11 cellular contexts compared by ENCODE assay signal in the genomic region with DNA sequence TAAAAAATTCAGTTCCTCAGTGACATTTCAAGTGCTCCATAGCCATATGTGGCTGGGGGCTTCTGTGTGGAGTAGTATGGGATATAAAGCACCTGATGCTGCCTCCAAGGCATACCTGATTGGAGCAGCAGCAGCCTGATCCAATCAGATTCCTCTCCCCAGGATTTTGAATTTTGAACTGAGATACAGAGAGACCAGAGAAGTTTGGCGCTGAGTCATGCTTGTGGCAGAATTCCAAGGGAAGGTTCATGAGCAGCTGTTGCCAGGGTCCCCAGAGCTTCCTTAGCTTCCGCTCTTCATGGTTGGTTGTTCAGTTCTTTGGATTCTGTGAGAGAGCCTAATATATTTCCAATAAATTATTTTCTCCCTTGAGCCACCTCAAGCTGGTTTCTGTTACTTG. TPM values are rescaled to one million over a fixed set of nuclear protein-coding genes. Genes with fewer than 3 reads are reported as not detected.
DNase-seq lines count a peak whose midpoint lies in the region; ATAC-seq and TF ChIP-seq lines count a peak whose summit lies in the region.
"Had no signal": no experiment of that assay in that cellular context is flagged by ENCODE, and none has a peak within 500 bp of the region (broad histone marks: within the 10 kb centered on the region; RNA-seq: fewer than 3 reads in every experiment).

No MANE protein-coding gene starts in this region.

- no peaks in the 10 kb centered on the region for H3K9me3 ChIP-seq in GM23248 (ENCODE audit: low read depth)
- no peaks in the 10 kb centered on the region for H3K9me3 ChIP-seq in psoas muscle

- H3K79me2 ChIP-seq in GM23248 (ENCODE audit: insufficient read depth), result no peaks in the 10 kb centered on the region

- no peaks in the 10 kb centered on the region for H3K9me3 Mint-ChIP-seq in activated naive CD8-positive, alpha-beta T cell treated with anti-CD3 and anti-CD28 coated beads for 36 hours
- H3K9me3 Mint-ChIP-seq: T-cell had no signal

- H3K4me1 Mint-ChIP-seq in activated naive CD8-positive, alpha-beta T cell treated with anti-CD3 and anti-CD28 coated beads for 36 hours, result no peaks in the 10 kb centered on the region
- H3K4me1 Mint-ChIP-seq: naive thymus-derived CD8-positive, alpha-beta T cell; T-cell had no signal

- H3K9me2 ChIP-seq in GM23248 (ENCODE audit: insufficient read depth), result no peaks in the 10 kb centered on the region

- no peak for TF ChIP-seq CTCF in psoas muscle (IDR thresholded peaks at IDR 0.05)

- peak in 2 of 4 donors; percentile 42 to 61 for ATAC-seq in psoas muscle
- no peak for ATAC-seq in HG02759 (IDR thresholded peaks at IDR 0.05; ENCODE audit: unreplicated experiment)
- ATAC-seq: naive thymus-derived CD8-positive, alpha-beta T cell; T-cell had no signal

- no peak overlapping the region for H3K4me3 Mint-ChIP-seq in activated naive CD8-positive, alpha-beta T cell treated with anti-CD3 and anti-CD28 coated beads for 36 hours
- H3K4me3 Mint-ChIP-seq: naive thymus-derived CD8-positive, alpha-beta T cell; T-cell had no signal

- H3K4me3 ChIP-seq in GM23248, result no peak overlapping the region
- no peak overlapping the region for H3K4me3 ChIP-seq in psoas muscle
- H3K4me3 ChIP-seq: cardiac muscle cell had no signal

- no peaks in the 10 kb centered on the region for H3K36me3 Mint-ChIP-seq in activated naive CD8-positive, alpha-beta T cell treated with anti-CD3 and anti-CD28 coated beads for 36 hours
- H3K36me3 Mint-ChIP-seq: naive thymus-derived CD8-positive, alpha-beta T cell; T-cell had no signal

- H3K27ac ChIP-seq in GM23248 (no peak overlapping the region), psoas muscle (no peak overlapping the region)
- H3K27ac ChIP-seq: cardiac muscle cell had no signal

- H3K27ac Mint-ChIP-seq in activated naive CD8-positive, alpha-beta T cell treated with anti-CD3 and anti-CD28 coated beads for 36 hours, result no peak overlapping the region
- H3K27ac Mint-ChIP-seq: naive thymus-derived CD8-positive, alpha-beta T cell; T-cell had no signal

- H3K27me3 ChIP-seq in GM23248 (replicated peaks; ENCODE audit: insufficient read depth) (no peaks in the 10 kb centered on the region; the same call in 1 of the 2 replicates), psoas muscle (ENCODE audit: insufficient read depth in 3 of 3, low read length in 2 of 3) (no peaks in the 10 kb centered on the region)
- H3K27me3 ChIP-seq: cardiac muscle cell had no signal

- 25 to 33% methylated on average over 2 of the region's 2 CpGs for WGBS in GM23248 (ENCODE audit: low coverage in 1 of 2, low lambda C conversion rate in 2 of 2, missing lambda C conversion rate in 2 of 2), 2 experiments
- 12 to 17% (median 15%) methylated on average over 2 of the region's 2 CpGs for WGBS in psoas muscle, 3 donors

- intact Hi-C loops in psoas muscle (cut with DNase I), result no loop called here

- H3K36me3 ChIP-seq in GM23248 (ENCODE audit: low read depth) (no peaks in the 10 kb centered on the region), psoas muscle (ENCODE audit: insufficient read depth in 1 of 2, low read depth in 1 of 2) (no peaks in the 10 kb centered on the region)
- H3K36me3 ChIP-seq: cardiac muscle cell had no signal

- in situ Hi-C loops in GM23248 (cut with MboI), result no loop called here

- no peak overlapping the region for H3K4me2 ChIP-seq in GM23248 (ENCODE audit: unreplicated experiment)

- H3K4me1 ChIP-seq in GM23248 (ENCODE audit: insufficient read depth), result no peaks in the 10 kb centered on the region
- H3K4me1 ChIP-seq in psoas muscle, result no peaks in the 10 kb centered on the region

- no peaks in the 10 kb centered on the region for H4K20me1 ChIP-seq in GM23248 (ENCODE audit: insufficient read depth)

- peaks cover 5% of the 10 kb centered on the region for H3K27me3 Mint-ChIP-seq in activated naive CD8-positive, alpha-beta T cell treated with anti-CD3 and anti-CD28 coated beads for 36 hours

- H3F3A ChIP-seq in GM23248 (ENCODE audit: insufficient read depth), result no peaks in the 10 kb centered on the region

- no peak overlapping the region for H2AFZ ChIP-seq in GM23248

- H3K9ac ChIP-seq in GM23248, result no peak overlapping the region

- DNase-seq in GM23248, result peak; percentile 52
- peak; percentile 75 for DNase-seq in OCI-M1 (lab: John Stamatoyannopoulos, UW)
- DNase-seq in fibroblast of the conjunctiva (ENCODE audit: low read depth), result peak; percentile 64
- DNase-seq in psoas muscle, result peak; percentile 49 to 79
- no peak for DNase-seq in OCI-M2 (lab: John Stamatoyannopoulos, UW; ENCODE audit: unreplicated experiment)
- DNase-seq in activated naive CD8-positive, alpha-beta T cell treated with anti-CD3 and anti-CD28 coated beads for 36 hours, result no peak
- no peak for DNase-seq in activated T-cell treated with anti-CD3 and anti-CD28 coated beads, Interleukin-2, amount 50 U/mL, for 48 hours
- DNase-seq: naive thymus-derived CD8-positive, alpha-beta T cell; T-cell had no signal

RNA-seq across cellular contexts. Expression of a gene that starts 29.0 kb away (rescaled TPM):
- total RNA-seq in GM23248 (2014; rRNA removed; shearing (Covaris generic)), result 16.7 and 25.7 TPM in 2 replicates
- polyA plus RNA-seq in GM23248 (2016; fragmentation: Nextera tagmentation; extraction: Ambion mirVana) (54.8 and 56.4 TPM in 2 replicates), psoas muscle (10 to 100 TPM; 12.6 to 32.7 (median 23.4) TPM)
- 10 to 100 TPM; 10.0 to 13.4 (median 12.8) TPM for total RNA-seq in psoas muscle
- total RNA-seq in activated naive CD8-positive, alpha-beta T cell treated with anti-CD3 and anti-CD28 coated beads for 36 hours, result 10 to 100 TPM; 24.2 to 25.4 TPM

Comparison
In these comparisons a context has a peak if more than half of its experiments do, and no peak if none do; other contexts are left out.
1. DNase-seq: peak in GM23248 (single experiment), OCI-M1 (single experiment), fibroblast of the conjunctiva (single experiment) and psoas muscle (2 of 2); none in OCI-M2 (single experiment), activated naive CD8-positive, alpha-beta T cell treated with anti-CD3 and anti-CD28 coated beads for 36 hours (single experiment) and activated T-cell treated with anti-CD3 and anti-CD28 coated beads, Interleukin-2, amount 50 U/mL, for 48 hours (0 of 2).